In the genomic region with DNA sequence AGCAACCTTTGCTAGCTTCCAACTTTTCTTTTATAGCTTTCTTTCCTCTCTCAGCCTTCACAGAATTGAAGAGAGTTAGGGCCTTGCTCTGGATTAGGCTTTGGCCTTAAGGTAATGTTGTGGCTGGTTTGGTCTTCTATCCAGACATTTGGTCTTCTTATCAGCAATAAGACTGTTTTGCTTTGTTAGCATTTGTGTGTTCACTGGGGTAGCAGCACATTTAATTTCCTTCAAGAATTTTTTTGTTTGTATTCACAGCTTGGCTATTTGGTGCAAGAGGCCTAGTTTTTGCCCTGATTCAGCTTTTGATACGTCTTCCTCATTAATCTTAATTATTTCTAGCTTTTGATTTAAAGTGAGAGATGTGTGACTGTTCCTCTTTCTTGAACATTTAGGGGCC, we compare ENCODE assay signal across 16 cellular contexts.
DNase-seq lines count a peak whose midpoint lies in the region; FAIRE-seq and TF ChIP-seq lines count a peak whose summit lies in the region.
"Had no signal": no experiment of that assay in that cellular context is flagged by ENCODE, and none has a peak within 500 bp of the region (broad histone marks: within the 10 kb centered on the region; RNA-seq: fewer than 3 reads in every experiment).

No MANE protein-coding gene starts in this region.

- peaks cover 13% of the 10 kb centered on the region for H3K36me3 Mint-ChIP-seq in nephron (ENCODE audit: low read depth)
- H3K36me3 Mint-ChIP-seq: CD4-positive, alpha-beta memory T cell had no signal

- H3K27ac Mint-ChIP-seq in nephron: peak overlapping the region in 2 of 3 experiments; percentile 21 to 32
- H3K27ac Mint-ChIP-seq: CD4-positive, alpha-beta memory T cell; GM23338; H9 had no signal

- H2AFZ ChIP-seq in Karpas-422 (ENCODE audit: low read length): no peak overlapping the region
- H2AFZ ChIP-seq: GM23338 had no signal

- no peaks in the 10 kb centered on the region for H3K27me3 ChIP-seq in SJCRH30
- no peaks in the 10 kb centered on the region for H3K27me3 ChIP-seq in Karpas-422 (ENCODE audit: low read length)
- no peaks in the 10 kb centered on the region for H3K27me3 ChIP-seq in Peyer's patch

- peak; percentile 58 for FAIRE-seq in TTC549 (lab: Jason Lieb, UNC)
- FAIRE-seq: G401.6, GM12892, GM19239 had no signal

- no peak overlapping the region for H3K4me2 ChIP-seq in Karpas-422 (ENCODE audit: low read depth, low read length, poor library complexity, severe bottlenecking)
- H3K4me2 ChIP-seq: GM23338 had no signal

- no peaks in the 10 kb centered on the region for H3K9me2 ChIP-seq in Karpas-422 (replicated peaks; ENCODE audit: insufficient read depth, low read length)

- no peaks in the 10 kb centered on the region for H3K27me3 Mint-ChIP-seq in nephron (ENCODE audit: low read depth)
- H3K27me3 Mint-ChIP-seq: CD4-positive, alpha-beta memory T cell had no signal

- peaks cover 7% of the 10 kb centered on the region for H3K4me1 Mint-ChIP-seq in nephron
- H3K4me1 Mint-ChIP-seq: CD4-positive, alpha-beta memory T cell; GM23338; H9 had no signal

- peak overlapping the region; percentile 66 for H3K27ac ChIP-seq in SJCRH30
- H3K27ac ChIP-seq in Karpas-422 (ENCODE audit: low read length): no peak overlapping the region
- no peak overlapping the region for H3K27ac ChIP-seq in Peyer's patch

- no peaks in the 10 kb centered on the region for H3K36me3 ChIP-seq in SJCRH30
- no peaks in the 10 kb centered on the region for H3K36me3 ChIP-seq in Karpas-422 (ENCODE audit: insufficient read depth, low read length)
- H3K36me3 ChIP-seq in Peyer's patch: no peaks in the 10 kb centered on the region

- peaks cover 13% of the 10 kb centered on the region; the same call in 1 of the 2 replicates for H4K20me1 ChIP-seq in Karpas-422 (ENCODE audit: insufficient read depth, low read depth, low read length)

- no peaks in the 10 kb centered on the region for H3K9me3 ChIP-seq in SJCRH30 (replicated peaks)
- no peaks in the 10 kb centered on the region for H3K9me3 ChIP-seq in Karpas-422 (ENCODE audit: low read length)
- peaks cover 0 to 4% (median 0%) of the 10 kb centered on the region in 4 donors for H3K9me3 ChIP-seq in Peyer's patch

- no peak for DNase-seq in SJCRH30
- DNase-seq in Karpas-422: no peak
- no peak for DNase-seq in NOMO-1 (lab: John Stamatoyannopoulos, UW; ENCODE audit: unreplicated experiment in 2 of 2)
- no peak for DNase-seq in Peyer's patch
- DNase-seq: C1 segment of cervical spinal cord; CD4-positive, alpha-beta memory T cell; COR-L47; DMS153; DND-41; H9 had no signal

- H3K4me3 ChIP-seq in SJCRH30: no peak overlapping the region
- H3K4me3 ChIP-seq in Karpas-422 (ENCODE audit: low read length): no peak overlapping the region
- H3K4me3 ChIP-seq in Peyer's patch: no peak overlapping the region
- H3K4me3 ChIP-seq: GM23338 had no signal

- TF ChIP-seq POLR2A in Peyer's patch (IDR thresholded peaks at IDR 0.05): no peak

- no peak for TF ChIP-seq CTCF in nephron (IDR thresholded peaks at IDR 0.05; ENCODE audit: unreplicated experiment in 3 of 3)
- no peak for TF ChIP-seq CTCF in Peyer's patch (IDR thresholded peaks at IDR 0.05)

- H3K9me3 Mint-ChIP-seq in nephron: peaks cover 17% of the 10 kb centered on the region
- H3K9me3 Mint-ChIP-seq: CD4-positive, alpha-beta memory T cell had no signal

- H3K4me1 ChIP-seq in SJCRH30: peaks cover 27% of the 10 kb centered on the region
- H3K4me1 ChIP-seq in Karpas-422 (ENCODE audit: low read length): no peaks in the 10 kb centered on the region
- H3K4me1 ChIP-seq in Peyer's patch: no peaks in the 10 kb centered on the region

- no peak overlapping the region for H3K4me3 Mint-ChIP-seq in nephron
- H3K4me3 Mint-ChIP-seq: CD4-positive, alpha-beta memory T cell; GM23338; H9 had no signal

- no peaks in the 10 kb centered on the region for H3K79me2 ChIP-seq in Karpas-422 (ENCODE audit: low read length)

- H3K9ac ChIP-seq in Karpas-422 (ENCODE audit: low read length): no peak overlapping the region
